Comparison of ENCODE assay signal across 1 cellular context in the genomic region with DNA sequence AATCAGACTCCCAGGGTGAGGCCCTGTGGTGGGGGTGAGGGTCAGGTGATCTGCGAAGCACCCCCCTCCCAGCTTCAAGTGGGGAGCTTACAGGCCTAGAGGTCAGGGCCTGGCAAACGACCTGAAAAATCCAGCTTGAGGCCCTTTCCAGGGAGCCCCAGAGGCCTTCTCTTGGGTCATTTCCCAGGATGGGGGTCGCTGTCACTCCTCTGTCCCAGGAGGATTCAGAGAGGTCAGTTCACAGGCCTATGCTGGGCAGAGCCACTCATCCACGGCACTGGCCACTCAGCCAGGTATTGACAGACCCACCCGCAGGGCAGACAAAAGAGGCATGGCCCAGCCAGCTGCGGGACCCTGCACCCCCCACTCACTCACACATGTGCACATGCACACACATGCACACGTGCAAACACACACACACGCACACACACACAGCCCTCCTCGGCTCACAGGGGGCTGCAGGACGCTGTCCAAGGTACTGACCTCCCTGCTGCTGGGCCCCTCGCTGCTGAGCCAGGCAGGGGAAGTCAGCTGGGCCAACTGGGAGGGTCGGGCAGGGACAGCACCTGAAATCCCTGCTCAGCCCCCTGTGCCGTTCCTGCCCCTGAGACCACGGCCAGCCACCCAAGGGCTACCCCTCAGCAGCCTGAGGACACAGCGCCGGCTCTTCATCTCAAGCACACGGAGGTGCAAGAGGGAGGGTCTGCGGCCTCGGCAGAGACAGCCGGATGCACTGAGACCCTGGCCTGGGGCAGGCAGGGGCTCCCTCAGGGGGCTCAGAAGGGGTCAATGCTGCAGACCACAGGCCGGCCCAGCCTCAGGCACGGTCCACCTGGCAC.
TF ChIP-seq lines count a peak whose summit lies in the region.

No MANE protein-coding gene starts in this region.

TF ChIP-seq in SK-N-SH treated with all-trans-retinoic acid at 6 μM for 48 hours, 23 proteins besides CTCF, POLR2A, EP300 and RAD21 (continued from another document):
- TF ChIP-seq, protein P1, sequence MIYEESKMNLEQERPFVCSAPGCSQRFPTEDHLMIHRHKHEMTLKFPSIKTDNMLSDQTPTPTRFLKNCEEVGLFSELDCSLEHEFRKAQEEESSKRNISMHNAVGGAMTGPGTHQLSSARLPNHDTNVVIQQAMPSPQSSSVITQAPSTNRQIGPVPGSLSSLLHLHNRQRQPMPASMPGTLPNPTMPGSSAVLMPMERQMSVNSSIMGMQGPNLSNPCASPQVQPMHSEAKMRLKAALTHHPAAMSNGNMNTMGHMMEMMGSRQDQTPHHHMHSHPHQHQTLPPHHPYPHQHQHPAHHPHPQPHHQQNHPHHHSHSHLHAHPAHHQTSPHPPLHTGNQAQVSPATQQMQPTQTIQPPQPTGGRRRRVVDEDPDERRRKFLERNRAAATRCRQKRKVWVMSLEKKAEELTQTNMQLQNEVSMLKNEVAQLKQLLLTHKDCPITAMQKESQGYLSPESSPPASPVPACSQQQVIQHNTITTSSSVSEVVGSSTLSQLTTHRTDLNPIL (CRISPR knock-in tag; IDR thresholded peaks at IDR 0.05; ENCODE audit: low read depth) = no peak
- TF ChIP-seq ARNTL (CRISPR knock-in tag; IDR thresholded peaks at IDR 0.05; ENCODE audit: borderline replicate concordance, low read depth) = no peak
- no peak for TF ChIP-seq TOX (CRISPR knock-in tag; IDR thresholded peaks at IDR 0.05; ENCODE audit: borderline replicate concordance)
